Comparison of ENCODE assay signal across 10 cellular contexts in the genomic region with DNA sequence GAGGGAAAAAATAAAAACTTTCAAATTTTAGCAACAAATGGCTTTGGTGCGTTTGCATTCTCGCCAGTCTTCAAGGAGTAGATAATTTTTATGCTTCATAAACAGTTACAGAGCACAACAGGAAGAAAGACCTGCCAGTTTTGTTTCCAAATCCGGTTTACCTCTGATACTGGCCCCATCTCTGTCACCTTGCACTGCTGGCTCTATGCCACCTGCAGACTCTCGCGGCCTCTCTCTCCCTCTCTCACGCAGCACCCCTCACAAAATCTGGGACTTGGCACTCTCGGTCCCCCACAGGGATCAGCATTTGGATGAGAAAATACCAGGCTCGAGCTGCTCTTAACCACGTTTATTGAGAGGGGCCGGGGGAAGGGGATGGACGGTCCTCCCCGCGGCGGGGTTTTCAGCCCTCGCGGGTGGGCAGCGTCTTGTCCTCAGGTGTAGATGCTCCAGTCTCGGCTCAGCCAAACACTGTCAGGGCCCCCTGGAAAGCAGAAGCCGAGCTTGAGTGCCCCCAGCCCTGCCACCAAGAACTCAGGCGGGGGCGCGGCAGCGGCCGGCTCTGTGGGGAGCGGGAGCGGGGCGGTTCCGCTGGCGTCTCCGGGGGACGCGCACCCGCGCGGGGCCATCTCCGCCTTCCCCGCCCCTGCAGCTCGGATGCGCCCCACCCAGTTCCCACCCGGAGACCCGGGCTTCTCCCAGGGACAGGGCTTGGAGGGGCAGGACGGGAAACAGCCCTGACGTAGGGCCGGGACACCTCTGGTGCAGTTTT. TPM values are rescaled to one million over a fixed set of nuclear protein-coding genes. Genes with fewer than 3 reads are reported as not detected.
DNase-seq lines count a peak whose midpoint lies in the region; ATAC-seq lines count a peak whose summit lies in the region.
"Had no signal": no experiment of that assay in that cellular context is flagged by ENCODE, and none has a peak within 500 bp of the region (broad histone marks: within the 10 kb centered on the region; RNA-seq: fewer than 3 reads in every experiment).

No MANE protein-coding gene starts in this region.

- no peak for ATAC-seq in GM19351 (IDR thresholded peaks at IDR 0.05; ENCODE audit: unreplicated experiment)

- H3K9ac ChIP-seq in iPS-15b (ENCODE audit: low read depth, low read length): peak overlapping the region; percentile 12
- H3K9ac ChIP-seq in skeletal muscle satellite cell (ENCODE audit: low read depth, low read length): no peak overlapping the region

- H3K4me2 ChIP-seq in skeletal muscle satellite cell (ENCODE audit: low read length): peak overlapping the region; percentile 26

- no peaks in the 10 kb centered on the region for H3K36me3 ChIP-seq in iPS-15b (ENCODE audit: control insufficient read depth, insufficient read depth, low read length)
- no peaks in the 10 kb centered on the region for H3K36me3 ChIP-seq in skeletal muscle satellite cell (ENCODE audit: insufficient read depth, low read length)

- no peaks in the 10 kb centered on the region for H3K9me3 ChIP-seq in iPS-15b (ENCODE audit: control insufficient read depth, insufficient read depth, low read length)
- H3K9me3 ChIP-seq in skeletal muscle satellite cell (replicated peaks; ENCODE audit: low read length): no peaks in the 10 kb centered on the region

- H3K4me3 ChIP-seq in iPS-15b (ENCODE audit: low read depth, low read length) (peak overlapping the region; percentile 50), skeletal muscle satellite cell (ENCODE audit: low read length) (no peak overlapping the region)

- H3K4me1 ChIP-seq in iPS-15b (ENCODE audit: control insufficient read depth, insufficient read depth, low read length): no peaks in the 10 kb centered on the region
- peaks cover 8% of the 10 kb centered on the region for H3K4me1 ChIP-seq in skeletal muscle satellite cell (ENCODE audit: control insufficient read depth, insufficient read depth, low read length)

- DNase-seq in NCI-H345 (lab: John Stamatoyannopoulos, UW) (peak; percentile 14), NCI-H345 treated with DMSO at 0.1 percent for 48 hours (lab: John Stamatoyannopoulos, UW; ENCODE audit: unreplicated experiment) (no peak), RPMI8226 (peak; percentile 69), globus pallidus (ENCODE audit: low spot score) (no peak)
- DNase-seq in stimulated activated CD4-positive, alpha-beta T cell treated with anti-CD3 and anti-CD28 coated beads, Interleukin-4, amount 100 ng/mL, for 4 hours: no peak

- H3K27me3 ChIP-seq in iPS-15b (ENCODE audit: control insufficient read depth, insufficient read depth, low read length) (peaks cover 43% of the 10 kb centered on the region), skeletal muscle satellite cell (ENCODE audit: control insufficient read depth, insufficient read depth, low read length) (peaks cover 52% of the 10 kb centered on the region)

RNA-seq across cellular contexts. Expression of gene SCGB3A1, which starts 1.3 kb away (rescaled TPM):
- not detected in 2 replicates for total RNA-seq in skeletal muscle satellite cell (2012; rRNA removed)
- total RNA-seq: liver, temporal lobe had no signal

RNA-seq across cellular contexts. Expression of gene FLT4, which starts 59.4 kb away (rescaled TPM):
- under 0.01 TPM in 1 of 2 replicates, not detected in the other for total RNA-seq in skeletal muscle satellite cell (2012; rRNA removed)

Comparison
In these comparisons a context has a peak if more than half of its experiments do, and no peak if none do; other contexts are left out.
1. DNase-seq: peak in NCI-H345 (single experiment) and RPMI8226 (single experiment); none in NCI-H345 treated with DMSO at 0.1 percent for 48 hours (single experiment), globus pallidus (single experiment) and stimulated activated CD4-positive, alpha-beta T cell treated with anti-CD3 and anti-CD28 coated beads, Interleukin-4, amount 100 ng/mL, for 4 hours (0 of 2).